20 cellular contexts compared by ENCODE assay signal in genomic region chr9:137665226-137665625, GRCh38. TPM values are rescaled to one million over a fixed set of nuclear protein-coding genes. Genes with fewer than 3 reads are reported as not detected.
DNase-seq lines count a peak whose midpoint lies in the region; ATAC-seq and TF ChIP-seq lines count a peak whose summit lies in the region.
"Had no signal": no experiment of that assay in that cellular context is flagged by ENCODE, and none has a peak within 500 bp of the region (broad histone marks: within the 10 kb centered on the region; RNA-seq: fewer than 3 reads in every experiment).

No MANE protein-coding gene starts in this region.

- H3K9me3 Mint-ChIP-seq in chondrocyte (ENCODE audit: low read depth) (no peaks in the 10 kb centered on the region), mesothelial cell of epicardium (no peaks in the 10 kb centered on the region)
- H3K9me3 Mint-ChIP-seq: activated T-helper 2 cell treated with anti-CD3 and anti-CD28 coated beads, Interferon-gamma antibody, Interleukin-2, Interleukin-4, amounts not matched to agents 10 μg/mL and 5 μg/mL and 100 μg/mL, durations not matched to agents 14 hours and 24 hours and 36 hours; natural killer cell treated with Interleukin-12 subunit alpha and Interleukin-12 subunit beta and Interleukin-15 and Interleukin-18, amount 100 ng/mL, for 72 hours; stimulated activated naive B cell treated with anti-CD40 and anti-IgM and Interleukin-4, amounts not matched to agents 10 μg/mL and 1 μg/mL and 100 μg/mL, for 72 hours had no signal

- H3K36me3 ChIP-seq in transverse colon, result no peaks in the 10 kb centered on the region
- H3K36me3 ChIP-seq: cardiac muscle cell had no signal

- H3K4me3 Mint-ChIP-seq in chondrocyte (ENCODE audit: unreplicated experiment) (no peak overlapping the region), mesothelial cell of epicardium (no peak overlapping the region)
- H3K4me3 Mint-ChIP-seq: activated CD4-positive, alpha-beta T cell treated with anti-CD3 and anti-CD28 coated beads for 36 hours; activated CD8-positive, alpha-beta memory T cell treated with anti-CD3 and anti-CD28 coated beads, Interleukin-2, amount 10 ng/mL, durations not matched to agents 7 days and 5 days; natural killer cell treated with Interleukin-12 subunit alpha and Interleukin-12 subunit beta and Interleukin-15 and Interleukin-18, amount 100 ng/mL, for 72 hours; stimulated activated naive B cell treated with anti-CD40 and anti-IgM and Interleukin-4, amounts not matched to agents 10 μg/mL and 1 μg/mL and 100 μg/mL, for 72 hours had no signal

- no peaks in the 10 kb centered on the region for H3K27me3 Mint-ChIP-seq in chondrocyte (ENCODE audit: low read depth)
- H3K27me3 Mint-ChIP-seq in mesothelial cell of epicardium (ENCODE audit: low read depth), result no peaks in the 10 kb centered on the region
- H3K27me3 Mint-ChIP-seq: activated CD4-positive, alpha-beta T cell treated with anti-CD3 and anti-CD28 coated beads for 36 hours; activated CD8-positive, alpha-beta memory T cell treated with anti-CD3 and anti-CD28 coated beads, Interleukin-2, amount 10 ng/mL, durations not matched to agents 7 days and 5 days; natural killer cell treated with Interleukin-12 subunit alpha and Interleukin-12 subunit beta and Interleukin-15 and Interleukin-18, amount 100 ng/mL, for 72 hours; stimulated activated naive B cell treated with anti-CD40 and anti-IgM and Interleukin-4, amounts not matched to agents 10 μg/mL and 1 μg/mL and 100 μg/mL, for 72 hours had no signal

- 90% methylated on average over 7 of the region's 7 CpGs; no CpG with 5 or more reads in 1 of the 2 donors for WGBS in transverse colon (ENCODE audit: low coverage in 1 of 2), 2 donors

- TF ChIP-seq EP300 in transverse colon (IDR thresholded peaks at IDR 0.05; ENCODE audit: low read depth), result no peak

- intact Hi-C loops in transverse colon (cut with DNase I; ENCODE audit: low total_unique reads) (no loop called here), Right ventricle myocardium superior (cut with DNase I) (no loop called here)

- in situ Hi-C loops in transverse colon (cut with MboI; ENCODE audit: low pct_ligation_motif_present in 1 of 4, low pct_unique_long_range_greater_than_20kb in 1 of 4, low sequenced_read_pairs in 3 of 4), result no loop called here

- DNase-seq in NCI-H69 (lab: John Stamatoyannopoulos, UW), result peak; percentile 15
- DNase-seq in chondrocyte (ENCODE audit: low spot score), result peak; percentile 57
- no peak for DNase-seq in mesothelial cell of epicardium (ENCODE audit: low spot score in 2 of 2, unreplicated experiment in 2 of 2)
- no peak for DNase-seq in transverse colon
- DNase-seq in Right ventricle myocardium superior, result no peak
- DNase-seq: activated CD4-positive, alpha-beta T cell treated with anti-CD3 and anti-CD28 coated beads for 36 hours; activated CD8-positive, alpha-beta memory T cell treated with anti-CD3 and anti-CD28 coated beads, Interleukin-2, amount 10 ng/mL, durations not matched to agents 7 days and 5 days; Caco-2; effector memory CD4-positive, alpha-beta T cell; HCEC 1CT; NCI-H1694 treated with DMSO at 0.1 percent for 48 hours; NCI-H446; NK-92 treated with Interleukin-12 subunit alpha and Interleukin-12 subunit beta, amount 100 ng/mL, for 24 hours; stimulated activated CD4-positive, alpha-beta T cell treated with anti-CD3 and anti-CD28 coated beads, Interleukin-15, amount 100 ng/mL, for 24 hours; stimulated activated naive B cell treated with anti-CD40 and anti-IgM and Interleukin-4, amounts not matched to agents 10 μg/mL and 1 μg/mL and 100 μg/mL, for 72 hours had no signal

- TF ChIP-seq CTCF in chondrocyte (IDR thresholded peaks at IDR 0.05) (no peak), mesothelial cell of epicardium (IDR thresholded peaks at IDR 0.05; ENCODE audit: unreplicated experiment) (no peak), transverse colon (IDR thresholded peaks at IDR 0.05) (no peak)

- peaks cover 10% of the 10 kb centered on the region for H3K36me3 Mint-ChIP-seq in chondrocyte (ENCODE audit: low read depth)
- H3K36me3 Mint-ChIP-seq in mesothelial cell of epicardium, result peaks cover 14% of the 10 kb centered on the region

- no peak for TF ChIP-seq POLR2A in transverse colon (IDR thresholded peaks at IDR 0.05)

- peaks cover 15 to 39% (median 22%) of the 10 kb centered on the region in 4 donors for H3K4me1 ChIP-seq in transverse colon
- H3K4me1 ChIP-seq: Caco-2 had no signal

- ATAC-seq in HG02571 (IDR thresholded peaks at IDR 0.05; ENCODE audit: unreplicated experiment), result no peak
- ATAC-seq in Right ventricle myocardium superior (ENCODE audit: poor library complexity), result no peak
- no peak for ATAC-seq in HG03039 (IDR thresholded peaks at IDR 0.05; ENCODE audit: unreplicated experiment)
- ATAC-seq: activated CD4-positive, alpha-beta T cell treated with anti-CD3 and anti-CD28 coated beads for 36 hours; activated CD8-positive, alpha-beta memory T cell treated with anti-CD3 and anti-CD28 coated beads, Interleukin-2, amount 10 ng/mL, durations not matched to agents 7 days and 5 days; natural killer cell treated with Interleukin-12 subunit alpha and Interleukin-12 subunit beta and Interleukin-15 and Interleukin-18, amount 100 ng/mL, for 72 hours; stimulated activated naive B cell treated with anti-CD40 and anti-IgM and Interleukin-4, amounts not matched to agents 10 μg/mL and 1 μg/mL and 100 μg/mL, for 72 hours had no signal

- H3K27me3 ChIP-seq in transverse colon, result no peaks in the 10 kb centered on the region
- H3K27me3 ChIP-seq: cardiac muscle cell had no signal

- no peak overlapping the region for H3K27ac Mint-ChIP-seq in chondrocyte (ENCODE audit: unreplicated experiment)
- H3K27ac Mint-ChIP-seq in mesothelial cell of epicardium, result peak overlapping the region; percentile 83
- H3K27ac Mint-ChIP-seq: activated CD4-positive, alpha-beta T cell treated with anti-CD3 and anti-CD28 coated beads for 36 hours; activated CD8-positive, alpha-beta memory T cell treated with anti-CD3 and anti-CD28 coated beads, Interleukin-2, amount 10 ng/mL, durations not matched to agents 7 days and 5 days; activated T-helper 2 cell treated with anti-CD3 and anti-CD28 coated beads, Interferon-gamma antibody, Interleukin-2, Interleukin-4, amounts not matched to agents 10 μg/mL and 5 μg/mL and 100 μg/mL, durations not matched to agents 14 hours and 24 hours and 36 hours; natural killer cell treated with Interleukin-12 subunit alpha and Interleukin-12 subunit beta and Interleukin-15 and Interleukin-18, amount 100 ng/mL, for 72 hours; stimulated activated naive B cell treated with anti-CD40 and anti-IgM and Interleukin-4, amounts not matched to agents 10 μg/mL and 1 μg/mL and 100 μg/mL, for 72 hours had no signal

- peak overlapping the region in 3 of 4 donors; percentile 15 to 34 (median 26) for H3K27ac ChIP-seq in transverse colon
- H3K27ac ChIP-seq: cardiac muscle cell had no signal

- H3K9me3 ChIP-seq in transverse colon, result no peaks in the 10 kb centered on the region
- H3K9me3 ChIP-seq: Caco-2 had no signal

- H3K4me3 ChIP-seq in transverse colon, result no peak overlapping the region
- H3K4me3 ChIP-seq: cardiac muscle cell had no signal

- H3K4me1 Mint-ChIP-seq in chondrocyte (ENCODE audit: low read depth) (peaks cover 40% of the 10 kb centered on the region), mesothelial cell of epicardium (peaks cover 36% of the 10 kb centered on the region)

RNA-seq across cellular contexts. Expression of gene EHMT1, which starts 46.4 kb away (rescaled TPM):
- total RNA-seq in chondrocyte (59.6 to 92.3 TPM (median 61.0 TPM) in 3 replicates), mesothelial cell of epicardium (133 to 147 TPM (median 136 TPM) in 3 replicates), transverse colon (100 to 1,000 TPM in 2 of 4 donors, 10 to 100 TPM in 2; 93.8 to 184 (median 139) TPM), Right ventricle myocardium superior (31.2 TPM)

RNA-seq across cellular contexts. Expression of gene ARRDC1, which starts 59.7 kb away (rescaled TPM):
- total RNA-seq in chondrocyte, result 24.5 to 27.3 TPM (median 27.2 TPM) in 3 replicates
- 36.5 to 40.5 TPM (median 39.1 TPM) in 3 replicates for total RNA-seq in mesothelial cell of epicardium
- total RNA-seq in transverse colon, result 100 to 1,000 TPM; 132 to 560 (median 370) TPM
- total RNA-seq in Right ventricle myocardium superior, result 15.7 TPM

Comparison
In these comparisons a context has a peak if more than half of its experiments do, and no peak if none do; other contexts are left out.
1. DNase-seq: peak in NCI-H69 (single experiment) and chondrocyte (single experiment); none in mesothelial cell of epicardium (0 of 2), transverse colon (single experiment) and Right ventricle myocardium superior (single experiment).